7 cellular contexts compared by ENCODE assay signal in the genomic region with DNA sequence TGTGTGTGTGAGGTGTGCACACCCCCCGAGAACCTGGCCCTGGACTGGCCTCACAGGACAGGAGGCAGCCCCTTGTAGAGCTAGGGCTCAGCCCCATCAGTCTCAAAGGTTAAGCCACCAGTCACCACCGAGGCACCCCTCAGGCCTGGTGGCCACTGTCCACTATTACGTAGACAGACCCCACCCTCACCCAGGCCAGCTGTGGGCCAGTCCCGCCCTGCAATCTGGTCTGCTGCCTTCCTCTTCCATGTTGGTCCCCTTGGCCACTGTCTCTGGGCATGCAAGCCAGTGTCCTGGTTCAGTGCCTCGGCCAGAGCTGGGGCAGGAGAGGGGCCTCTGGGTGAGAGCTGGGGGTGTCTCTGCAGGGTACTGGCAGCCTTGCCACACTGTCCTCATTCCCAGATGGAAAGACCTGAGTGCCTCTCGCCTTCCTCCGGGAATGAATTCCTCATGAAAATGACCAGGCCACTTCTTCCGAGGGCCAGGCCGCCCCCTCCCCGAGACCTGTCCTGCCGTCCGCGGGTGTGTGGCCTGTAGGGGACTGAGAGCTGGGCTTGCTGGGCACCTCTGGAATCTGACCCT. TPM values are rescaled to one million over a fixed set of nuclear protein-coding genes. Genes with fewer than 3 reads are reported as not detected.
DNase-seq lines count a peak whose midpoint lies in the region; ATAC-seq and TF ChIP-seq lines count a peak whose summit lies in the region.

No MANE protein-coding gene starts in this region.

- peaks cover 0 to 20% (median 7%) of the 10 kb centered on the region in 4 donors for H3K9me3 ChIP-seq in stomach

- peaks cover 36% of the 10 kb centered on the region for H3K36me3 Mint-ChIP-seq in activated naive CD8-positive, alpha-beta T cell treated with anti-CD3 and anti-CD28 coated beads for 36 hours

- intact Hi-C loops in stomach (cut with DNase I; ENCODE audit: low total_unique reads) = no loop called here

- peak overlapping the region; percentile 87 for H3K27ac Mint-ChIP-seq in activated naive CD8-positive, alpha-beta T cell treated with anti-CD3 and anti-CD28 coated beads for 36 hours

- H3K27me3 Mint-ChIP-seq in activated naive CD8-positive, alpha-beta T cell treated with anti-CD3 and anti-CD28 coated beads for 36 hours = no peaks in the 10 kb centered on the region

- peaks cover 13% of the 10 kb centered on the region for H3K9me3 Mint-ChIP-seq in activated naive CD8-positive, alpha-beta T cell treated with anti-CD3 and anti-CD28 coated beads for 36 hours

- TF ChIP-seq POLR2A in stomach (IDR thresholded peaks at IDR 0.05) = no peak

- TF ChIP-seq CTCF in stomach (IDR thresholded peaks at IDR 0.05) = no peak
- TF ChIP-seq CTCF in GM20000 (IDR thresholded peaks at IDR 0.05; ENCODE audit: extremely low read depth, missing control alignments) = no peak

- no peaks in the 10 kb centered on the region for H3K27me3 ChIP-seq in stomach

- no peak for TF ChIP-seq EP300 in stomach (IDR thresholded peaks at IDR 0.05)

- ATAC-seq in GM21390 (IDR thresholded peaks at IDR 0.05; ENCODE audit: unreplicated experiment) = no peak

- H3K4me3 Mint-ChIP-seq in activated naive CD8-positive, alpha-beta T cell treated with anti-CD3 and anti-CD28 coated beads for 36 hours = peak overlapping the region; percentile 93

- H3K36me3 ChIP-seq in stomach = peaks cover 6 to 48% (median 33%) of the 10 kb centered on the region in 4 donors

- WGBS in stomach, 5 donors = 85 to 92% (median 90%) methylated on average over 12 to 13 of the region's 13 CpGs

- H3K4me1 Mint-ChIP-seq in activated naive CD8-positive, alpha-beta T cell treated with anti-CD3 and anti-CD28 coated beads for 36 hours = peaks cover 11% of the 10 kb centered on the region

- H3K4me1 ChIP-seq in stomach = peaks cover 14 to 28% (median 22%) of the 10 kb centered on the region in 4 donors

- peak; percentile 43 for DNase-seq in HuH-7.5 (ENCODE audit: low spot score)
- no peak for DNase-seq in activated naive CD8-positive, alpha-beta T cell treated with anti-CD3 and anti-CD28 coated beads for 36 hours
- DNase-seq in iPS-NIHi11 (ENCODE audit: low spot score) = peak; percentile 37
- DNase-seq in stomach = no peak
- no peak for DNase-seq in NOMO-1 (lab: John Stamatoyannopoulos, UW; ENCODE audit: unreplicated experiment in 2 of 2)
- no peak for DNase-seq in GM20000 (ENCODE audit: low spot score)

- H3K27ac ChIP-seq in stomach = peak overlapping the region in 4 of 5 donors; percentile 80 to 94 (median 86)

- peak overlapping the region; percentile 76 to 90 (median 80) for H3K4me3 ChIP-seq in stomach

RNA-seq across cellular contexts. Expression of a gene that starts 0.9 kb away (rescaled TPM):
- total RNA-seq in activated naive CD8-positive, alpha-beta T cell treated with anti-CD3 and anti-CD28 coated beads for 36 hours = 1 to 10 TPM in 1 of 2 experiments, under 1 TPM in 1; 0.56 to 2.1 TPM
- total RNA-seq in stomach = under 1 TPM in 1 of 5 donors, not detected in 4; 0.18 TPM
- polyA plus RNA-seq in stomach = under 1 TPM in 1 of 3 donors, not detected in 2; 0.35 TPM

RNA-seq across cellular contexts. Expression of a gene that starts 22.2 kb away (rescaled TPM):
- 100 to 1,000 TPM; 148 to 149 TPM for total RNA-seq in activated naive CD8-positive, alpha-beta T cell treated with anti-CD3 and anti-CD28 coated beads for 36 hours
- total RNA-seq in stomach = 100 to 1,000 TPM in 2 of 5 donors, 10 to 100 TPM in 3; 49.8 to 183 (median 85.5) TPM
- 10 to 100 TPM; 24.9 to 57.1 (median 40.3) TPM for polyA plus RNA-seq in stomach

Comparison
In these comparisons a context has a peak if more than half of its experiments do, and no peak if none do; other contexts are left out.
1. DNase-seq: peak in HuH-7.5 (single experiment) and iPS-NIHi11 (single experiment); none in activated naive CD8-positive, alpha-beta T cell treated with anti-CD3 and anti-CD28 coated beads for 36 hours (single experiment), stomach (single experiment), NOMO-1 (0 of 2) and GM20000 (single experiment).